In the genomic region with DNA sequence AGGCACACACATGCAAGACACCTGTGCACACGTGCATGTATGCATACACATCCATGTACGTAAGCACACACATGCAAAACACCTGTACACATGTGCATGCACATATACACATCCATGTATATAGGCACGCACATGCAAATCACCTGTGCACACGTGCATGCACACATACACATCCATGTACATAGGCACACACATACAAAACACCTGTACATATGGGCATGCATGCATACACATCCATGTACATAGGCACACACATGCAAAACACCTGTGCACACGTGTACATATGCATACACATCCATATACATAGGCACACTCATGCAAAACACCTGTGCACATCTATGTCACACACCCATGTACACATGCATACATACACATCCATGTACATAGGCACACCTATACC, we compare ENCODE assay signal across 28 cellular contexts.
"Had no signal": no experiment of that assay in that cellular context is flagged by ENCODE, and none has a peak within 500 bp of the region (broad histone marks: within the 10 kb centered on the region; RNA-seq: fewer than 3 reads in every experiment).

No MANE protein-coding gene starts in this region.

- ATAC-seq: activated T-cell treated with anti-CD3 and anti-CD28 coated beads, Interleukin-2, amount 50 U/mL, for 72 hours; Panc1; Right ventricle myocardium inferior; T-cell had no signal

- H3K27me3 ChIP-seq: brain microvascular endothelial cell had no signal

- FAIRE-seq: TTC549 had no signal

- H3K4me3 ChIP-seq: SK-N-MC had no signal

- H3K27ac ChIP-seq: brain microvascular endothelial cell, SK-N-MC had no signal

- H3K36me3 ChIP-seq: brain microvascular endothelial cell had no signal

- DNase-seq: activated B cell treated with CpG ODN at 0.5 μM for 24 hours; activated CD4-positive, alpha-beta memory T cell treated with anti-CD3 and anti-CD28 coated beads, Interleukin-2, amount 10 ng/mL, durations not matched to agents 7 days and 5 days; activated CD4-positive, alpha-beta T cell treated with anti-CD3 and anti-CD28 coated beads for 1 hour; activated CD4-positive, alpha-beta T cell treated with anti-CD3 and anti-CD28 coated beads, Interleukin-2, amount 10 ng/mL, durations not matched to agents 7 days and 5 days; activated gamma-delta T cell treated with Interleukin-2 at 50 U/mL for 16 hours; activated naive CD4-positive, alpha-beta T cell treated with anti-CD3 and anti-CD28 coated beads, Interleukin-2, amount 10 ng/mL, durations not matched to agents 7 days and 5 days; activated naive CD8-positive, alpha-beta T cell treated with anti-CD3 and anti-CD28 coated beads for 36 hours; activated T-cell treated with anti-CD3 and anti-CD28 coated beads for 4 hours; activated T-cell treated with anti-CD3 and anti-CD28 coated beads, Interleukin-2, amount 50 U/mL, for 72 hours; brain microvascular endothelial cell; KG1; MV-4-11; NCI-H1092 treated with DMSO at 0.1 percent for 48 hours; NCI-H1417 treated with DMSO at 0.1 percent for 48 hours; NCI-H1694 treated with DMSO at 0.1 percent for 48 hours; NCI-H2029 treated with DMSO at 0.1 percent for 48 hours; NCI-H345; NCI-H510A; NCI-H526 treated with DMSO at 0.1 percent for 48 hours; NCI-H82; RPMI8226; T-helper 2 cell; T1000 had no signal
